Comparison of ENCODE assay signal across 8 cellular contexts in genomic region chr12:101407054-101407437, GRCh38. TPM values are rescaled to one million over a fixed set of nuclear protein-coding genes. Genes with fewer than 3 reads are reported as not detected.
DNase-seq lines count a peak whose midpoint lies in the region; ATAC-seq and TF ChIP-seq lines count a peak whose summit lies in the region.

No MANE protein-coding gene starts in this region.

- no peaks in the 10 kb centered on the region for H3K27me3 ChIP-seq in BLaER1 treated with 17β-estradiol and CSF1 and Interleukin-3, amounts not matched to agents 10 nM and 100 nM
- H3K27me3 ChIP-seq in gastroesophageal sphincter (no peaks in the 10 kb centered on the region), rectal smooth muscle tissue (ENCODE audit: control insufficient read depth, insufficient read depth, low read length) (no peaks in the 10 kb centered on the region)

- TF ChIP-seq POLR2A in gastroesophageal sphincter (IDR thresholded peaks at IDR 0.05) = no peak

- H3K9ac ChIP-seq in BLaER1 treated with 17β-estradiol and CSF1 and Interleukin-3, amounts not matched to agents 10 nM and 100 nM = peak overlapping the region; percentile 81 to 98 (median 92)
- peak overlapping the region; percentile 90 for H3K9ac ChIP-seq in rectal smooth muscle tissue (ENCODE audit: low read length)

- H3K36me3 ChIP-seq in BLaER1 treated with 17β-estradiol and CSF1 and Interleukin-3, amounts not matched to agents 10 nM and 100 nM = peaks cover 7 to 19% (median 12%) of the 10 kb centered on the region in 11 experiments; a peak in 17 of 22 replicates
- peaks cover 0 to 5% of the 10 kb centered on the region in 2 donors for H3K36me3 ChIP-seq in gastroesophageal sphincter
- no peaks in the 10 kb centered on the region for H3K36me3 ChIP-seq in rectal smooth muscle tissue (ENCODE audit: control insufficient read depth, insufficient read depth, low read length)

- no peak for TF ChIP-seq CTCF in gastroesophageal sphincter (IDR thresholded peaks at IDR 0.05)

- no peak for TF ChIP-seq EP300 in gastroesophageal sphincter (IDR thresholded peaks at IDR 0.05)

- DNase-seq in activated CD4-positive, alpha-beta T cell treated with anti-CD3 and anti-CD28 coated beads, Interleukin-2, amount 50 U/mL, for 4 hours = peak; percentile 9 to 30
- no peak for DNase-seq in A172 (ENCODE audit: low spot score)

- H4K20me1 ChIP-seq in BLaER1 treated with 17β-estradiol and CSF1 and Interleukin-3, amounts not matched to agents 10 nM and 100 nM = peaks cover 4 to 49% (median 16%) of the 10 kb centered on the region in 11 experiments; a peak in 13 of 22 replicates

- peaks cover 16 to 32% (median 25%) of the 10 kb centered on the region in 10 experiments for H3K4me1 ChIP-seq in BLaER1 treated with 17β-estradiol and CSF1 and Interleukin-3, amounts not matched to agents 10 nM and 100 nM
- H3K4me1 ChIP-seq in gastroesophageal sphincter (peaks cover 0 to 47% (median 8%) of the 10 kb centered on the region in 3 donors), rectal smooth muscle tissue (ENCODE audit: control insufficient read depth, insufficient read depth, low read length) (peaks cover 10% of the 10 kb centered on the region)

- peak overlapping the region; percentile 89 to 99 (median 96) for H3K27ac ChIP-seq in BLaER1 treated with 17β-estradiol and CSF1 and Interleukin-3, amounts not matched to agents 10 nM and 100 nM
- H3K27ac ChIP-seq in gastroesophageal sphincter = peak overlapping the region; percentile 88 to 95 (median 92)
- H3K27ac ChIP-seq in rectal smooth muscle tissue (ENCODE audit: low read depth, low read length) = peak overlapping the region; percentile 97

- no peaks in the 10 kb centered on the region for H3K9me3 ChIP-seq in BLaER1 treated with 17β-estradiol and CSF1 and Interleukin-3, amounts not matched to agents 10 nM and 100 nM (replicated peaks in 1 of 11)
- no peaks in the 10 kb centered on the region for H3K9me3 ChIP-seq in gastroesophageal sphincter

- H3K4me2 ChIP-seq in BLaER1 treated with 17β-estradiol and CSF1 and Interleukin-3, amounts not matched to agents 10 nM and 100 nM = peak overlapping the region; percentile 90 to 99 (median 97)

- peak overlapping the region; percentile 74 to 88 (median 78) for H3K4me3 ChIP-seq in BLaER1 treated with 17β-estradiol and CSF1 and Interleukin-3, amounts not matched to agents 10 nM and 100 nM
- H3K4me3 ChIP-seq in gastroesophageal sphincter (peak overlapping the region; percentile 59 to 63), rectal smooth muscle tissue (ENCODE audit: low read length) (peak overlapping the region; percentile 99)

- 0% methylated on average over 3 to 7 of the region's 18 CpGs for WGBS in gastroesophageal sphincter (ENCODE audit: low coverage in 1 of 2), 2 donors

- ATAC-seq in GM19372 (IDR thresholded peaks at IDR 0.05; ENCODE audit: low read depth, unreplicated experiment) (peak; percentile 28), HG03460 (IDR thresholded peaks at IDR 0.05; ENCODE audit: unreplicated experiment) (peak; percentile 22), gastroesophageal sphincter (no peak), HG03280 (IDR thresholded peaks at IDR 0.05; ENCODE audit: unreplicated experiment) (no peak)

RNA-seq across cellular contexts. Expression of gene ARL1, which starts 0.5 kb away (rescaled TPM):
- 10 to 100 TPM; 58.2 to 66.1 (median 61.2) TPM for total RNA-seq in gastroesophageal sphincter
- 76.1 and 81.4 TPM in 2 replicates for total RNA-seq in A172 (2014; rRNA removed; shearing (Covaris generic))

Comparison
In these comparisons a context has a peak if more than half of its experiments do, and no peak if none do; other contexts are left out.
1. ATAC-seq: peak in GM19372 (single experiment) and HG03460 (single experiment); none in gastroesophageal sphincter (single experiment) and HG03280 (single experiment).
2. Peak in every context shown above with its lines, with median percentiles within 50 percentile points of each other: H3K27ac ChIP-seq and H3K4me3 ChIP-seq.